Comparison of ENCODE assay signal across 25 cellular contexts in genomic region chr11:69727266-69727665, GRCh38. TPM values are rescaled to one million over a fixed set of nuclear protein-coding genes. Genes with fewer than 3 reads are reported as not detected.
A peak's percentile ranks its signal among the peaks of the same experiment; 100 is the strongest.
DNase-seq lines count a peak whose midpoint lies in the region; ATAC-seq and TF ChIP-seq lines count a peak whose summit lies in the region.
"Had no signal": no experiment of that assay in that cellular context is flagged by ENCODE, and none has a peak within 500 bp of the region (broad histone marks: within the 10 kb centered on the region; RNA-seq: fewer than 3 reads in every experiment).

No MANE protein-coding gene starts in this region.

- POLR2A ChIA-PET in SK-N-SH (lab: Yijun Ruan, JAX): no interaction called here

- DNase-seq in natural killer cell treated with Interleukin-12 subunit alpha and Interleukin-12 subunit beta and Interleukin-15 and Interleukin-18, amount 100 ng/mL, for 72 hours (ENCODE audit: low spot score): peak; percentile 32
- DNase-seq in natural killer cell (no peak), islet precursor cell (peak; percentile 53), neuronal stem cell (ENCODE audit: low spot score) (no peak), NCI-H1930 (lab: John Stamatoyannopoulos, UW) (no peak), SK-N-SH (no peak), DMS153 treated with DMSO at 0.1 percent for 48 hours (lab: John Stamatoyannopoulos, UW; ENCODE audit: unreplicated experiment) (no peak)
- DNase-seq: 8988T; ACHN; AML-193; BE2C; CD4-positive, alpha-beta T cell; CD8-positive, alpha-beta memory T cell; DMS 273 treated with DMSO at 0.1 percent for 48 hours; DMS53; DMS79 treated with DMSO at 0.1 percent for 48 hours; GF-D8; HFFc6 had no signal

- H3K9ac ChIP-seq in neuronal stem cell (ENCODE audit: low read depth, low read length, poor library complexity) (no peak overlapping the region), SK-N-SH (no peak overlapping the region)
- H3K9ac ChIP-seq: BLaER1 treated with 17β-estradiol and CSF1 and Interleukin-3, amounts not matched to agents 10 nM and 100 nM had no signal

- H2AFZ ChIP-seq in neuronal stem cell (ENCODE audit: low read length) (no peak overlapping the region), SK-N-SH (ENCODE audit: low read depth) (no peak overlapping the region)
- H2AFZ ChIP-seq: GM23338 had no signal

- H3K27ac ChIP-seq in neuronal stem cell (replicated peaks; ENCODE audit: low read length): no peak overlapping the region
- no peak overlapping the region for H3K27ac ChIP-seq in SK-N-SH (ENCODE audit: low read depth in 2 of 2, low read length in 1 of 2)
- H3K27ac ChIP-seq: A549; BLaER1 treated with 17β-estradiol and CSF1 and Interleukin-3, amounts not matched to agents 10 nM and 100 nM had no signal

- H3K4me1 ChIP-seq in neuronal stem cell (ENCODE audit: control insufficient read depth in 2 of 2, insufficient read depth in 1 of 2, low read depth in 1 of 2, low read length in 2 of 2): peaks cover 0 to 4% of the 10 kb centered on the region in 2 donors
- H3K4me1 ChIP-seq in SK-N-SH (ENCODE audit: control insufficient read depth in 1 of 2, insufficient read depth in 2 of 2, low read depth in 1 of 2, low read length in 1 of 2): no peaks in the 10 kb centered on the region
- H3K4me1 ChIP-seq: A549; BE2C; BLaER1 treated with 17β-estradiol and CSF1 and Interleukin-3, amounts not matched to agents 10 nM and 100 nM; HAP-1 had no signal

- no peak overlapping the region for H3K14ac ChIP-seq in neuronal stem cell (ENCODE audit: low read length)

- no peaks in the 10 kb centered on the region for H3K36me3 ChIP-seq in neuronal stem cell (replicated peaks in 1 of 2; ENCODE audit: control insufficient read depth in 2 of 2, insufficient read depth in 2 of 2, low read length in 2 of 2)
- no peaks in the 10 kb centered on the region for H3K36me3 ChIP-seq in SK-N-SH (replicated peaks in 1 of 2; ENCODE audit: control insufficient read depth in 1 of 2, insufficient read depth in 2 of 2, low read length in 1 of 2)
- H3K36me3 ChIP-seq: BE2C; BLaER1 treated with 17β-estradiol and CSF1 and Interleukin-3, amounts not matched to agents 10 nM and 100 nM; HAP-1 had no signal

- H2BK12ac ChIP-seq in neuronal stem cell (ENCODE audit: low read length): peak overlapping the region; percentile 85

- peaks cover 19 to 31% of the 10 kb centered on the region in 2 donors for H3K27me3 Mint-ChIP-seq in natural killer cell treated with Interleukin-12 subunit alpha and Interleukin-12 subunit beta and Interleukin-15 and Interleukin-18, amount 100 ng/mL, for 72 hours
- H3K27me3 Mint-ChIP-seq in natural killer cell (ENCODE audit: low read depth in 2 of 2): peaks cover 19 to 24% of the 10 kb centered on the region in 2 donors

- no peaks in the 10 kb centered on the region for H3K9me3 ChIP-seq in neuronal stem cell (replicated peaks in 1 of 2; ENCODE audit: control insufficient read depth in 2 of 2, insufficient read depth in 1 of 2, low read depth in 1 of 2, low read length in 2 of 2)
- no peaks in the 10 kb centered on the region for H3K9me3 ChIP-seq in SK-N-SH
- H3K9me3 ChIP-seq: A549; BE2C; BLaER1 treated with 17β-estradiol and CSF1 and Interleukin-3, amounts not matched to agents 10 nM and 100 nM; HAP-1 had no signal

- no peaks in the 10 kb centered on the region for H3K36me3 Mint-ChIP-seq in natural killer cell treated with Interleukin-12 subunit alpha and Interleukin-12 subunit beta and Interleukin-15 and Interleukin-18, amount 100 ng/mL, for 72 hours
- H3K36me3 Mint-ChIP-seq in natural killer cell: no peaks in the 10 kb centered on the region
- H3K36me3 Mint-ChIP-seq: CD14-positive monocyte had no signal

- H3K4me2 ChIP-seq in neuronal stem cell (ENCODE audit: insufficient read depth, low read length, poor library complexity, severe bottlenecking) (no peak overlapping the region), SK-N-SH (no peak overlapping the region)
- H3K4me2 ChIP-seq: A549; BLaER1 treated with 17β-estradiol and CSF1 and Interleukin-3, amounts not matched to agents 10 nM and 100 nM; GM23338 had no signal

- H3K27me3 ChIP-seq in neuronal stem cell (ENCODE audit: control insufficient read depth in 3 of 3, insufficient read depth in 3 of 3, low read depth in 1 of 3, low read length in 3 of 3) (peaks cover 0 to 34% (median 0%) of the 10 kb centered on the region in 3 experiments), SK-N-SH (ENCODE audit: insufficient read depth) (peaks cover 26% of the 10 kb centered on the region; the same call in 1 of the 2 replicates)
- H3K27me3 ChIP-seq: BE2C had no signal

- H3K27ac Mint-ChIP-seq in natural killer cell treated with Interleukin-12 subunit alpha and Interleukin-12 subunit beta and Interleukin-15 and Interleukin-18, amount 100 ng/mL, for 72 hours: no peak overlapping the region
- no peak overlapping the region for H3K27ac Mint-ChIP-seq in natural killer cell
- H3K27ac Mint-ChIP-seq: CD14-positive monocyte; CD4-positive, alpha-beta T cell; CD8-positive, alpha-beta memory T cell; GM23338; HFFc6 had no signal

- no peaks in the 10 kb centered on the region for H3K9me3 Mint-ChIP-seq in natural killer cell treated with Interleukin-12 subunit alpha and Interleukin-12 subunit beta and Interleukin-15 and Interleukin-18, amount 100 ng/mL, for 72 hours
- no peaks in the 10 kb centered on the region for H3K9me3 Mint-ChIP-seq in natural killer cell
- H3K9me3 Mint-ChIP-seq: CD4-positive, alpha-beta T cell; GM23338; HFFc6 had no signal

- no peak overlapping the region for H2BK15ac ChIP-seq in neuronal stem cell (ENCODE audit: low read length)

- peak overlapping the region; percentile 86 for H3K18ac ChIP-seq in neuronal stem cell (ENCODE audit: low read length)

- CTCF ChIA-PET in SK-N-SH (lab: Yijun Ruan, JAX): interaction anchor here (1.4 to 2.5 kb wide), 2 partner anchors 22 to 192 kb away, joined by 5 to 7 read pairs; no protein-coding TSS in a partner anchor

- H3K23ac ChIP-seq in neuronal stem cell (ENCODE audit: low read depth, low read length, poor library complexity): peak overlapping the region; percentile 39

- H4K91ac ChIP-seq in neuronal stem cell (ENCODE audit: low read depth, low read length, poor library complexity): no peak overlapping the region

- peak overlapping the region; percentile 3 for H2BK120ac ChIP-seq in neuronal stem cell (ENCODE audit: low read depth, low read length)

- no peaks in the 10 kb centered on the region for H4K20me1 ChIP-seq in SK-N-SH (ENCODE audit: insufficient read depth)

- intact Hi-C loops in natural killer cell (cut with micrococcal nuclease): no loop called here

- WGBS in neuronal stem cell (ENCODE audit: extremely low coverage in 2 of 2, insufficient read length in 2 of 2, insufficient replicate concordance in 1 of 2), 2 donors: no CpG with 5 or more reads among the region's 10 CpGs
- 73% methylated on average over 8 of the region's 10 CpGs for WGBS in SK-N-SH (ENCODE audit: low lambda C conversion rate)

- H3K4me1 Mint-ChIP-seq in natural killer cell treated with Interleukin-12 subunit alpha and Interleukin-12 subunit beta and Interleukin-15 and Interleukin-18, amount 100 ng/mL, for 72 hours (ENCODE audit: low read depth in 2 of 2): no peaks in the 10 kb centered on the region
- no peaks in the 10 kb centered on the region for H3K4me1 Mint-ChIP-seq in natural killer cell
- H3K4me1 Mint-ChIP-seq: CD14-positive monocyte; CD8-positive, alpha-beta memory T cell had no signal

- no peak overlapping the region for H2AK5ac ChIP-seq in neuronal stem cell (ENCODE audit: low read depth, low read length)

- TF ChIP-seq EP300 in SK-N-SH (IDR thresholded peaks at IDR 0.05; ENCODE audit: borderline replicate concordance in 1 of 2, low read depth in 1 of 2, low read length in 1 of 2): no peak

- H3K4me3 ChIP-seq in neuronal stem cell (ENCODE audit: low read length in 2 of 2) (no peak overlapping the region), SK-N-SH (ENCODE audit: low read depth in 2 of 2, low read length in 1 of 2) (no peak overlapping the region)
- H3K4me3 ChIP-seq: A549; BLaER1 treated with 17β-estradiol and CSF1 and Interleukin-3, amounts not matched to agents 10 nM and 100 nM; GM23338; HAP-1 had no signal

- no peak overlapping the region for H4K8ac ChIP-seq in neuronal stem cell (ENCODE audit: low read depth, low read length)

- no peaks in the 10 kb centered on the region for H3K79me1 ChIP-seq in neuronal stem cell (ENCODE audit: low read depth, low read length)

- H3K79me2 ChIP-seq in SK-N-SH (ENCODE audit: insufficient read depth): no peaks in the 10 kb centered on the region

- H3K4me3 Mint-ChIP-seq in natural killer cell treated with Interleukin-12 subunit alpha and Interleukin-12 subunit beta and Interleukin-15 and Interleukin-18, amount 100 ng/mL, for 72 hours: no peak overlapping the region
- no peak overlapping the region for H3K4me3 Mint-ChIP-seq in natural killer cell
- H3K4me3 Mint-ChIP-seq: CD14-positive monocyte; CD4-positive, alpha-beta T cell; CD8-positive, alpha-beta memory T cell; GM23338; HFFc6 had no signal

- no peak overlapping the region for H3K4ac ChIP-seq in neuronal stem cell (ENCODE audit: low read length)

- H3K9me2 ChIP-seq in SK-N-SH: no peaks in the 10 kb centered on the region

- H3F3A ChIP-seq in SK-N-SH (replicated peaks; ENCODE audit: insufficient read depth): no peaks in the 10 kb centered on the region

- ATAC-seq in natural killer cell treated with Interleukin-12 subunit alpha and Interleukin-12 subunit beta and Interleukin-15 and Interleukin-18, amount 100 ng/mL, for 72 hours: peak in 1 of 2 donors; percentile 22
- no peak for ATAC-seq in natural killer cell
- ATAC-seq: A549 had no signal

- TF ChIP-seq CTCF in natural killer cell (IDR thresholded peaks at IDR 0.05): no peak
- no peak for TF ChIP-seq CTCF in SK-N-SH (IDR thresholded peaks at IDR 0.05)

- H2BK5ac ChIP-seq in neuronal stem cell (ENCODE audit: low read length): no peak overlapping the region

- TF ChIP-seq RAD21 in SK-N-SH (IDR thresholded peaks at IDR 0.05; ENCODE audit: low read length): no peak

RNA-seq across cellular contexts. Expression of gene FGF19, which starts 23.4 kb away (rescaled TPM):
- total RNA-seq in natural killer cell treated with Interleukin-12 subunit alpha and Interleukin-12 subunit beta and Interleukin-15 and Interleukin-18, amount 100 ng/mL, for 72 hours: not detected
- not detected for total RNA-seq in natural killer cell
- 0.20 TPM for polyA plus RNA-seq in neuronal stem cell (2013, experiment 1 of 2)
- polyA plus RNA-seq in neuronal stem cell (2013, experiment 2 of 2): 0.15 TPM
- not detected in 2 replicates for polyA plus RNA-seq in SK-N-SH (2012; rRNA removed)
- polyA plus RNA-seq in SK-N-SH (2012; cell fraction: cytosol; rRNA removed): not detected in 2 replicates
- polyA plus RNA-seq in SK-N-SH (2012; cell fraction: nucleus; rRNA removed): 0.02 TPM in 1 of 2 replicates, not detected in the other
- total RNA-seq: CD4-positive, alpha-beta T cell; CD8-positive, alpha-beta memory T cell; Daoy; G401; HFFc6 had no signal
- polyA plus RNA-seq: CD14-positive monocyte; CD8-positive, alpha-beta memory T cell had no signal

RNA-seq across cellular contexts. Expression of gene FGF4, which starts 47.9 kb away (rescaled TPM):
- not detected for total RNA-seq in natural killer cell treated with Interleukin-12 subunit alpha and Interleukin-12 subunit beta and Interleukin-15 and Interleukin-18, amount 100 ng/mL, for 72 hours
- total RNA-seq in natural killer cell: not detected
- 0.06 TPM for polyA plus RNA-seq in neuronal stem cell (2013, experiment 1 of 2)
- 0.06 TPM for polyA plus RNA-seq in neuronal stem cell (2013, experiment 2 of 2)
- polyA plus RNA-seq in SK-N-SH (2012; rRNA removed): not detected in 2 replicates
- polyA plus RNA-seq in SK-N-SH (2012; cell fraction: cytosol; rRNA removed): not detected in 2 replicates
- polyA plus RNA-seq in SK-N-SH (2012; cell fraction: nucleus; rRNA removed): not detected in 2 replicates
- total RNA-seq: CD4-positive, alpha-beta T cell; CD8-positive, alpha-beta memory T cell; Daoy; G401; HFFc6 had no signal
- polyA plus RNA-seq: A549; CD14-positive monocyte; CD8-positive, alpha-beta memory T cell had no signal

RNA-seq across cellular contexts. Expression of gene LTO1, which starts 52.1 kb away (rescaled TPM):
- 10 to 100 TPM; 23.4 to 37.7 TPM for total RNA-seq in natural killer cell treated with Interleukin-12 subunit alpha and Interleukin-12 subunit beta and Interleukin-15 and Interleukin-18, amount 100 ng/mL, for 72 hours
- 10 to 100 TPM; 23.2 to 33.5 (median 25.3) TPM for total RNA-seq in natural killer cell
- polyA plus RNA-seq in neuronal stem cell (2013, experiment 1 of 2): 13.6 TPM
- 13.3 TPM for polyA plus RNA-seq in neuronal stem cell (2013, experiment 2 of 2)
- polyA plus RNA-seq in SK-N-SH (2012; rRNA removed): 30.8 and 33.1 TPM in 2 replicates
- polyA plus RNA-seq in SK-N-SH (2012; cell fraction: cytosol; rRNA removed): 27.2 and 30.5 TPM in 2 replicates
- 93.5 and 102 TPM in 2 replicates for polyA plus RNA-seq in SK-N-SH (2012; cell fraction: nucleus; rRNA removed)

Comparison
In these comparisons a context has a peak if more than half of its experiments do, and no peak if none do; other contexts are left out.
1. DNase-seq: peak in natural killer cell treated with Interleukin-12 subunit alpha and Interleukin-12 subunit beta and Interleukin-15 and Interleukin-18, amount 100 ng/mL, for 72 hours (single experiment) and islet precursor cell (single experiment); none in natural killer cell (single experiment), neuronal stem cell (single experiment), NCI-H1930 (0 of 2), SK-N-SH (single experiment) and DMS153 treated with DMSO at 0.1 percent for 48 hours (single experiment).